Comparison of ENCODE assay signal across 1 cellular context in the genomic region with DNA sequence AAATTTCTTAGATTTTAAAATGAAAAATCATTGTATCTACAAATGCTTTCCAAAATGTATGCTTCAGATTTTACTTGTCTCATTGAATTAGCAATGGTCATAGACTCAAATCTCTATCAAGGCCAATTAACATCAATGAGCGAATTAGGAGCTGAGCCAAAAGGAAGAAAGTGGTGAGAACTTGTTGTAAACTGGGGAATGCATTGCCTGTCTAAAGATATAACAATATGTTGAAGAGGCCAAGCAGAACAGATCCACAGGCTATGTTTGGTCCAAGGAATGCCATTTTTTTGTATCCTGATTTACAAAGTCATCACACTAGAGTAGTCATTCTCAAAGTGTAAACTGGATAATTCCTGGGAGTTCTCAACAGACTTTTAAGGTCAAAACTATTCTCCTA.
TF ChIP-seq lines count a peak whose summit lies in the region.

No MANE protein-coding gene starts in this region.

TF ChIP-seq in SK-N-SH treated with all-trans-retinoic acid at 6 μM for 48 hours, 23 proteins besides CTCF, POLR2A, EP300 and RAD21 (continued from another document):
- TF ChIP-seq, protein P1, sequence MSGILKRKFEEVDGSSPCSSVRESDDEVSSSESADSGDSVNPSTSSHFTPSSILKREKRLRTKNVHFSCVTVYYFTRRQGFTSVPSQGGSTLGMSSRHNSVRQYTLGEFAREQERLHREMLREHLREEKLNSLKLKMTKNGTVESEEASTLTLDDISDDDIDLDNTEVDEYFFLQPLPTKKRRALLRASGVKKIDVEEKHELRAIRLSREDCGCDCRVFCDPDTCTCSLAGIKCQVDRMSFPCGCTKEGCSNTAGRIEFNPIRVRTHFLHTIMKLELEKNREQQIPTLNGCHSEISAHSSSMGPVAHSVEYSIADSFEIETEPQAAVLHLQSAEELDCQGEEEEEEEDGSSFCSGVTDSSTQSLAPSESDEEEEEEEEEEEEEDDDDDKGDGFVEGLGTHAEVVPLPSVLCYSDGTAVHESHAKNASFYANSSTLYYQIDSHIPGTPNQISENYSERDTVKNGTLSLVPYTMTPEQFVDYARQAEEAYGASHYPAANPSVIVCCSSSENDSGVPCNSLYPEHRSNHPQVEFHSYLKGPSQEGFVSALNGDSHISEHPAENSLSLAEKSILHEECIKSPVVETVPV (CRISPR knock-in tag; IDR thresholded peaks at IDR 0.05): no peak
- no peak for TF ChIP-seq SNAI2 (CRISPR knock-in tag; IDR thresholded peaks at IDR 0.05)
- TF ChIP-seq, protein P2, sequence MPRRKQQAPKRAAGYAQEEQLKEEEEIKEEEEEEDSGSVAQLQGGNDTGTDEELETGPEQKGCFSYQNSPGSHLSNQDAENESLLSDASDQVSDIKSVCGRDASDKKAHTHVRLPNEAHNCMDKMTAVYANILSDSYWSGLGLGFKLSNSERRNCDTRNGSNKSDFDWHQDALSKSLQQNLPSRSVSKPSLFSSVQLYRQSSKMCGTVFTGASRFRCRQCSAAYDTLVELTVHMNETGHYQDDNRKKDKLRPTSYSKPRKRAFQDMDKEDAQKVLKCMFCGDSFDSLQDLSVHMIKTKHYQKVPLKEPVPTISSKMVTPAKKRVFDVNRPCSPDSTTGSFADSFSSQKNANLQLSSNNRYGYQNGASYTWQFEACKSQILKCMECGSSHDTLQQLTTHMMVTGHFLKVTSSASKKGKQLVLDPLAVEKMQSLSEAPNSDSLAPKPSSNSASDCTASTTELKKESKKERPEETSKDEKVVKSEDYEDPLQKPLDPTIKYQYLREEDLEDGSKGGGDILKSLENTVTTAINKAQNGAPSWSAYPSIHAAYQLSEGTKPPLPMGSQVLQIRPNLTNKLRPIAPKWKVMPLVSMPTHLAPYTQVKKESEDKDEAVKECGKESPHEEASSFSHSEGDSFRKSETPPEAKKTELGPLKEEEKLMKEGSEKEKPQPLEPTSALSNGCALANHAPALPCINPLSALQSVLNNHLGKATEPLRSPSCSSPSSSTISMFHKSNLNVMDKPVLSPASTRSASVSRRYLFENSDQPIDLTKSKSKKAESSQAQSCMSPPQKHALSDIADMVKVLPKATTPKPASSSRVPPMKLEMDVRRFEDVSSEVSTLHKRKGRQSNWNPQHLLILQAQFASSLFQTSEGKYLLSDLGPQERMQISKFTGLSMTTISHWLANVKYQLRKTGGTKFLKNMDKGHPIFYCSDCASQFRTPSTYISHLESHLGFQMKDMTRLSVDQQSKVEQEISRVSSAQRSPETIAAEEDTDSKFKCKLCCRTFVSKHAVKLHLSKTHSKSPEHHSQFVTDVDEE (CRISPR knock-in tag; IDR thresholded peaks at IDR 0.05): no peak
- no peak for TF ChIP-seq PPARA (CRISPR knock-in tag; IDR thresholded peaks at IDR 0.05; ENCODE audit: borderline replicate concordance)
- TF ChIP-seq, protein P3, sequence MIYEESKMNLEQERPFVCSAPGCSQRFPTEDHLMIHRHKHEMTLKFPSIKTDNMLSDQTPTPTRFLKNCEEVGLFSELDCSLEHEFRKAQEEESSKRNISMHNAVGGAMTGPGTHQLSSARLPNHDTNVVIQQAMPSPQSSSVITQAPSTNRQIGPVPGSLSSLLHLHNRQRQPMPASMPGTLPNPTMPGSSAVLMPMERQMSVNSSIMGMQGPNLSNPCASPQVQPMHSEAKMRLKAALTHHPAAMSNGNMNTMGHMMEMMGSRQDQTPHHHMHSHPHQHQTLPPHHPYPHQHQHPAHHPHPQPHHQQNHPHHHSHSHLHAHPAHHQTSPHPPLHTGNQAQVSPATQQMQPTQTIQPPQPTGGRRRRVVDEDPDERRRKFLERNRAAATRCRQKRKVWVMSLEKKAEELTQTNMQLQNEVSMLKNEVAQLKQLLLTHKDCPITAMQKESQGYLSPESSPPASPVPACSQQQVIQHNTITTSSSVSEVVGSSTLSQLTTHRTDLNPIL (CRISPR knock-in tag; IDR thresholded peaks at IDR 0.05; ENCODE audit: low read depth): no peak
- no peak for TF ChIP-seq ZNF70 (CRISPR knock-in tag; IDR thresholded peaks at IDR 0.05)
- TF ChIP-seq BACH2 (CRISPR knock-in tag; IDR thresholded peaks at IDR 0.05; ENCODE audit: borderline replicate concordance): no peak
- no peak for TF ChIP-seq ZFP30 (CRISPR knock-in tag; IDR thresholded peaks at IDR 0.05)
- TF ChIP-seq RARB (CRISPR knock-in tag; IDR thresholded peaks at IDR 0.05): no peak
- no peak for TF ChIP-seq TCF4 (CRISPR knock-in tag; IDR thresholded peaks at IDR 0.05; ENCODE audit: borderline replicate concordance)
- no peak for TF ChIP-seq CSDC2 (CRISPR knock-in tag; IDR thresholded peaks at IDR 0.05)
- no peak for TF ChIP-seq TOX (CRISPR knock-in tag; IDR thresholded peaks at IDR 0.05; ENCODE audit: borderline replicate concordance)
- TF ChIP-seq OSR1 (CRISPR knock-in tag; IDR thresholded peaks at IDR 0.05): no peak
- no peak for TF ChIP-seq ZNF8 (CRISPR knock-in tag; IDR thresholded peaks at IDR 0.05)
